Comparison of ENCODE assay signal across 9 cellular contexts in the genomic region with DNA sequence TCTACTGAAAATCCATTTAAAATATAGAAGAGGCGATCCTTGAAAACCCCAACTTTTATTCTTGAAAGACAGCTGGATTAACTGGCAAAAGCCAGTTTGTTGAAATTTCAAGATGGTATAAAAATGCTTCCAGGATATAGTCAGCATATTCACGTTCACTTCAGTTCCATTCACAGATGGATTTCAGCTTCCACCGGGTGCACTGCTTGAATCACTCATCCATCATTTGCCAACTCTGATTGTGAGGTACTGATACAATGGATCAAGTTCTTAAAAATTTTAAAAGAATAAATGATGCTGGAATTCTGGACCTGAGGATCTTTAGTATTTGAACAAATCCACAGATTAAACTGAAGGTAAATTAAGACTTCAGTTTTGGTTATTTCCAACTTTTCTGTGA. TPM values are rescaled to one million over a fixed set of nuclear protein-coding genes. Genes with fewer than 3 reads are reported as not detected.
DNase-seq lines count a peak whose midpoint lies in the region; ATAC-seq and FAIRE-seq lines count a peak whose summit lies in the region.
"Had no signal": no experiment of that assay in that cellular context is flagged by ENCODE, and none has a peak within 500 bp of the region (broad histone marks: within the 10 kb centered on the region; RNA-seq: fewer than 3 reads in every experiment).

No MANE protein-coding gene starts in this region.

- ATAC-seq in stimulated activated naive CD8-positive, alpha-beta T cell treated with anti-CD3 and anti-CD28 coated beads, Interleukin-15, Interleukin-2, amounts not matched to agents 100 U/mL and 50 U/mL, for 24 hours = no peak

- DNase-seq in stimulated activated naive CD8-positive, alpha-beta T cell treated with anti-CD3 and anti-CD28 coated beads, Interleukin-15, Interleukin-2, amounts not matched to agents 100 U/mL and 50 U/mL, for 24 hours = no peak
- DNase-seq in activated T-helper 2 cell treated with anti-CD3 and anti-CD28 coated beads, Interferon-gamma antibody, Interleukin-2, Interleukin-4, amounts not matched to agents 10 μg/mL and 5 μg/mL and 100 μg/mL, durations not matched to agents 14 hours and 24 hours and 36 hours (ENCODE audit: low spot score) = no peak
- DNase-seq in immature natural killer cell = no peak
- no peak for DNase-seq in caudate nucleus (lab: John Stamatoyannopoulos, UW)
- no peak for DNase-seq in NCI-H82 (lab: John Stamatoyannopoulos, UW)
- no peak for DNase-seq in GM19239 (ENCODE audit: insufficient read length, low spot score)
- no peak for DNase-seq in medulla oblongata (ENCODE audit: extremely low spot score)
- DNase-seq: stimulated activated CD8-positive, alpha-beta memory T cell treated with anti-CD3 and anti-CD28 coated beads, Interleukin-4, amount 100 ng/mL, for 48 hours had no signal

- no peaks in the 10 kb centered on the region for H3K27me3 Mint-ChIP-seq in stimulated activated naive CD8-positive, alpha-beta T cell treated with anti-CD3 and anti-CD28 coated beads, Interleukin-15, Interleukin-2, amounts not matched to agents 100 ng/mL and 50 ng/mL, for 24 hours
- no peaks in the 10 kb centered on the region for H3K27me3 Mint-ChIP-seq in activated T-helper 2 cell treated with anti-CD3 and anti-CD28 coated beads, Interferon-gamma antibody, Interleukin-2, Interleukin-4, amounts not matched to agents 10 μg/mL and 5 μg/mL and 100 μg/mL, durations not matched to agents 14 hours and 24 hours and 36 hours (ENCODE audit: low read depth)
- H3K27me3 Mint-ChIP-seq in immature natural killer cell (ENCODE audit: low read depth in 3 of 3) = peaks cover 12 to 16% (median 13%) of the 10 kb centered on the region in 3 donors

- H3K9me3 Mint-ChIP-seq in stimulated activated naive CD8-positive, alpha-beta T cell treated with anti-CD3 and anti-CD28 coated beads, Interleukin-15, Interleukin-2, amounts not matched to agents 100 ng/mL and 50 ng/mL, for 24 hours = no peaks in the 10 kb centered on the region
- no peaks in the 10 kb centered on the region for H3K9me3 Mint-ChIP-seq in activated T-helper 2 cell treated with anti-CD3 and anti-CD28 coated beads, Interferon-gamma antibody, Interleukin-2, Interleukin-4, amounts not matched to agents 10 μg/mL and 5 μg/mL and 100 μg/mL, durations not matched to agents 14 hours and 24 hours and 36 hours
- H3K9me3 Mint-ChIP-seq in immature natural killer cell = peaks cover 0 to 5% (median 0%) of the 10 kb centered on the region in 6 donors

- intact Hi-C loops in activated T-helper 2 cell treated with anti-CD3 and anti-CD28 coated beads, Interferon-gamma antibody, Interleukin-2, Interleukin-4, amounts not matched to agents 10 μg/mL and 5 μg/mL and 100 μg/mL, durations not matched to agents 14 hours and 24 hours and 36 hours (cut with micrococcal nuclease) = no loop called here

- FAIRE-seq in GM19239 (lab: Jason Lieb, UNC) = no peak

- no peak overlapping the region for H3K27ac ChIP-seq in caudate nucleus (ENCODE audit: low read depth, low read length)

- no peak overlapping the region for H3K27ac Mint-ChIP-seq in stimulated activated naive CD8-positive, alpha-beta T cell treated with anti-CD3 and anti-CD28 coated beads, Interleukin-15, Interleukin-2, amounts not matched to agents 100 ng/mL and 50 ng/mL, for 24 hours
- H3K27ac Mint-ChIP-seq in activated T-helper 2 cell treated with anti-CD3 and anti-CD28 coated beads, Interferon-gamma antibody, Interleukin-2, Interleukin-4, amounts not matched to agents 10 μg/mL and 5 μg/mL and 100 μg/mL, durations not matched to agents 14 hours and 24 hours and 36 hours = no peak overlapping the region
- peak overlapping the region; percentile 57 to 100 (median 85) for H3K27ac Mint-ChIP-seq in immature natural killer cell

- H3K36me3 Mint-ChIP-seq in stimulated activated naive CD8-positive, alpha-beta T cell treated with anti-CD3 and anti-CD28 coated beads, Interleukin-15, Interleukin-2, amounts not matched to agents 100 ng/mL and 50 ng/mL, for 24 hours (ENCODE audit: low read depth) = peaks cover 64% of the 10 kb centered on the region
- peaks cover 60% of the 10 kb centered on the region for H3K36me3 Mint-ChIP-seq in activated T-helper 2 cell treated with anti-CD3 and anti-CD28 coated beads, Interferon-gamma antibody, Interleukin-2, Interleukin-4, amounts not matched to agents 10 μg/mL and 5 μg/mL and 100 μg/mL, durations not matched to agents 14 hours and 24 hours and 36 hours (ENCODE audit: low read depth)
- H3K36me3 Mint-ChIP-seq in immature natural killer cell = peaks cover 4 to 9% (median 5%) of the 10 kb centered on the region in 3 donors

- peak overlapping the region; percentile 97 for H3K4me3 Mint-ChIP-seq in stimulated activated naive CD8-positive, alpha-beta T cell treated with anti-CD3 and anti-CD28 coated beads, Interleukin-15, Interleukin-2, amounts not matched to agents 100 ng/mL and 50 ng/mL, for 24 hours
- H3K4me3 Mint-ChIP-seq in activated T-helper 2 cell treated with anti-CD3 and anti-CD28 coated beads, Interferon-gamma antibody, Interleukin-2, Interleukin-4, amounts not matched to agents 10 μg/mL and 5 μg/mL and 100 μg/mL, durations not matched to agents 14 hours and 24 hours and 36 hours (ENCODE audit: low read depth) = peak overlapping the region; percentile 97
- peak overlapping the region; percentile 10 to 96 (median 88) for H3K4me3 Mint-ChIP-seq in immature natural killer cell

- H3K4me1 Mint-ChIP-seq in stimulated activated naive CD8-positive, alpha-beta T cell treated with anti-CD3 and anti-CD28 coated beads, Interleukin-15, Interleukin-2, amounts not matched to agents 100 ng/mL and 50 ng/mL, for 24 hours (ENCODE audit: low read depth) = peaks cover 75% of the 10 kb centered on the region
- H3K4me1 Mint-ChIP-seq in activated T-helper 2 cell treated with anti-CD3 and anti-CD28 coated beads, Interferon-gamma antibody, Interleukin-2, Interleukin-4, amounts not matched to agents 10 μg/mL and 5 μg/mL and 100 μg/mL, durations not matched to agents 14 hours and 24 hours and 36 hours (ENCODE audit: low read depth) = peaks cover 50% of the 10 kb centered on the region
- H3K4me1 Mint-ChIP-seq in immature natural killer cell = peaks cover 64 to 78% of the 10 kb centered on the region in 2 donors

RNA-seq across cellular contexts. Expression of gene PURB, which starts 2.4 kb away (rescaled TPM):
- total RNA-seq in activated T-helper 2 cell treated with anti-CD3 and anti-CD28 coated beads, Interferon-gamma antibody, Interleukin-2, Interleukin-4, amounts not matched to agents 10 μg/mL and 5 μg/mL and 100 μg/mL, durations not matched to agents 14 hours and 24 hours and 36 hours = 32.9 and 33.9 TPM in 2 replicates
- 1 to 10 TPM; 2.4 to 3.2 (median 3.2) TPM for polyA plus RNA-seq in immature natural killer cell

RNA-seq across cellular contexts. Expression of gene H2AZ2, which starts 35.0 kb away (rescaled TPM):
- total RNA-seq in activated T-helper 2 cell treated with anti-CD3 and anti-CD28 coated beads, Interferon-gamma antibody, Interleukin-2, Interleukin-4, amounts not matched to agents 10 μg/mL and 5 μg/mL and 100 μg/mL, durations not matched to agents 14 hours and 24 hours and 36 hours = 204 and 208 TPM in 2 replicates
- polyA plus RNA-seq in immature natural killer cell = 100 to 1,000 TPM; 237 to 262 (median 254) TPM

Comparison
In these comparisons a context has a peak if more than half of its experiments do, and no peak if none do; other contexts are left out.
1. H3K27ac Mint-ChIP-seq: peak in immature natural killer cell (6 of 6); none in stimulated activated naive CD8-positive, alpha-beta T cell treated with anti-CD3 and anti-CD28 coated beads, Interleukin-15, Interleukin-2, amounts not matched to agents 100 ng/mL and 50 ng/mL, for 24 hours (single experiment) and activated T-helper 2 cell treated with anti-CD3 and anti-CD28 coated beads, Interferon-gamma antibody, Interleukin-2, Interleukin-4, amounts not matched to agents 10 μg/mL and 5 μg/mL and 100 μg/mL, durations not matched to agents 14 hours and 24 hours and 36 hours (single experiment).
2. Peak in every context shown above with its lines, with median percentiles within 50 percentile points of each other: H3K4me3 Mint-ChIP-seq.